ENCODE assay signal across 32 cellular contexts in genomic region chr17:20611314-20611713, GRCh38. TPM values are rescaled to one million over a fixed set of nuclear protein-coding genes. Genes with fewer than 3 reads are reported as not detected.
"Had no signal": no experiment of that assay in that cellular context is flagged by ENCODE, and none has a peak within 500 bp of the region (broad histone marks: within the 10 kb centered on the region; RNA-seq: fewer than 3 reads in every experiment).

No MANE protein-coding gene starts in this region.

- H3K27me3 ChIP-seq: esophagus squamous epithelium, heart right ventricle, suprapubic skin, tibial artery, upper lobe of right lung had no signal

- H3K9ac ChIP-seq: parathyroid adenoma had no signal

- H3K27ac Mint-ChIP-seq: activated B cell treated with CpG ODN at 0.5 μM for 24 hours; activated CD8-positive, alpha-beta T cell treated with anti-CD3 and anti-CD28 coated beads for 36 hours; activated T-helper 17 cell treated with anti-CD3 and anti-CD28 coated beads, Interleukin-2, amount 50 U/mL, for 72 hours; dendritic cell treated with granulocyte-macrophage colony-stimulating factor and Interleukin-4, amounts not matched to agents 40 ng/mL and 50 ng/mL, for 4 days; naive thymus-derived CD8-positive, alpha-beta T cell; T-helper 1 cell treated with Interleukin-12 subunit alpha and Interleukin-12 subunit beta and Interleukin-4 antibody, amounts not matched to agents 30 μg/mL and 1 μg/mL, for 36 hours had no signal

- H2AFZ ChIP-seq: parathyroid adenoma had no signal

- ATAC-seq: activated CD8-positive, alpha-beta T cell treated with anti-CD3 and anti-CD28 coated beads for 36 hours; activated T-cell treated with anti-CD3 and anti-CD28 coated beads, Interleukin-2, amount 50 U/mL, for 4 hours; activated T-helper 17 cell treated with anti-CD3 and anti-CD28 coated beads, Interleukin-2, amount 50 U/mL, for 72 hours; heart right ventricle; left colon; naive thymus-derived CD8-positive, alpha-beta T cell; psoas muscle; upper lobe of right lung had no signal

- H3K4me1 ChIP-seq: esophagus squamous epithelium, heart right ventricle, parathyroid adenoma, psoas muscle, suprapubic skin, tibial artery, upper lobe of right lung had no signal

- H3K9me3 ChIP-seq: esophagus squamous epithelium, heart right ventricle, psoas muscle, suprapubic skin, tibial artery, upper lobe of right lung had no signal

- H3K4me3 ChIP-seq: esophagus squamous epithelium, heart right ventricle, psoas muscle, suprapubic skin, tibial artery, upper lobe of right lung had no signal

- H3K36me3 Mint-ChIP-seq: naive thymus-derived CD8-positive, alpha-beta T cell had no signal

- H3K27ac ChIP-seq: epithelial cell of prostate, esophagus squamous epithelium, heart right ventricle, parathyroid adenoma, psoas muscle, suprapubic skin, tibial artery, upper lobe of right lung had no signal

- H3K4me1 Mint-ChIP-seq: activated B cell treated with CpG ODN at 0.5 μM for 24 hours; activated T-helper 17 cell treated with anti-CD3 and anti-CD28 coated beads, Interleukin-2, amount 50 U/mL, for 72 hours; naive thymus-derived CD8-positive, alpha-beta T cell had no signal

- H3K36me3 ChIP-seq: esophagus squamous epithelium, heart right ventricle, suprapubic skin, tibial artery, upper lobe of right lung had no signal

- DNase-seq: activated B cell treated with CpG ODN at 0.5 μM for 24 hours; activated CD4-positive, alpha-beta T cell treated with anti-CD3 and anti-CD28 coated beads, Interleukin-2, amount 50 U/mL, for 1 hour; activated CD8-positive, alpha-beta T cell treated with anti-CD3 and anti-CD28 coated beads for 36 hours; activated gamma-delta T cell treated with Interleukin-2 at 50 U/mL for 16 hours; activated naive CD4-positive, alpha-beta T cell treated with anti-CD3 and anti-CD28 coated beads, Interleukin-2, amount 50 U/mL, for 16 hours; activated T-cell treated with anti-CD3 and anti-CD28 coated beads, Interleukin-2, amount 50 U/mL, for 4 hours; amniotic stem cell; central memory CD4-positive, alpha-beta T cell; esophagus squamous epithelium; foreskin melanocyte; heart right ventricle; kidney; left colon; midbrain; naive thymus-derived CD8-positive, alpha-beta T cell; occipital lobe; psoas muscle; stimulated activated CD4-positive, alpha-beta T cell treated with anti-CD3 and anti-CD28 coated beads, Interleukin-15, amount 100 ng/mL, for 24 hours; stimulated activated CD4-positive, alpha-beta T cell treated with anti-CD3 and anti-CD28 coated beads, Interleukin-2, amount 100 ng/mL, for 24 hours; stimulated activated naive CD4-positive, alpha-beta T cell; T1000; tibial artery; upper lobe of right lung had no signal

- H3K79me2 ChIP-seq: parathyroid adenoma had no signal

- H3K4me3 Mint-ChIP-seq: activated B cell treated with CpG ODN at 0.5 μM for 24 hours; activated CD8-positive, alpha-beta T cell treated with anti-CD3 and anti-CD28 coated beads for 36 hours; activated T-cell treated with anti-CD3 and anti-CD28 coated beads, Interleukin-2, amount 50 U/mL, for 4 hours; activated T-helper 17 cell treated with anti-CD3 and anti-CD28 coated beads, Interleukin-2, amount 50 U/mL, for 72 hours; dendritic cell treated with granulocyte-macrophage colony-stimulating factor and Interleukin-4, amounts not matched to agents 40 ng/mL and 50 ng/mL, for 4 days; naive thymus-derived CD8-positive, alpha-beta T cell; neural crest cell; T-helper 1 cell treated with Interleukin-12 subunit alpha and Interleukin-12 subunit beta and Interleukin-4 antibody, amounts not matched to agents 30 μg/mL and 1 μg/mL, for 36 hours had no signal

- FAIRE-seq: kidney had no signal

- H3K9me3 Mint-ChIP-seq: activated B cell treated with CpG ODN at 0.5 μM for 24 hours; activated CD8-positive, alpha-beta T cell treated with anti-CD3 and anti-CD28 coated beads for 36 hours; activated T-cell treated with anti-CD3 and anti-CD28 coated beads, Interleukin-2, amount 50 U/mL, for 4 hours; activated T-helper 17 cell treated with anti-CD3 and anti-CD28 coated beads, Interleukin-2, amount 50 U/mL, for 72 hours; dendritic cell treated with granulocyte-macrophage colony-stimulating factor and Interleukin-4, amounts not matched to agents 40 ng/mL and 50 ng/mL, for 4 days; naive thymus-derived CD8-positive, alpha-beta T cell; neural crest cell; T-helper 1 cell treated with Interleukin-12 subunit alpha and Interleukin-12 subunit beta and Interleukin-4 antibody, amounts not matched to agents 30 μg/mL and 1 μg/mL, for 36 hours had no signal

- H3K27me3 Mint-ChIP-seq: activated B cell treated with CpG ODN at 0.5 μM for 24 hours; activated CD8-positive, alpha-beta T cell treated with anti-CD3 and anti-CD28 coated beads for 36 hours; activated T-helper 17 cell treated with anti-CD3 and anti-CD28 coated beads, Interleukin-2, amount 50 U/mL, for 72 hours; dendritic cell treated with granulocyte-macrophage colony-stimulating factor and Interleukin-4, amounts not matched to agents 40 ng/mL and 50 ng/mL, for 4 days; naive thymus-derived CD8-positive, alpha-beta T cell had no signal

RNA-seq across cellular contexts. Expression of gene CDRT15L2, which starts 31.8 kb away (rescaled TPM):
- total RNA-seq: activated B cell treated with CpG ODN at 0.5 μM for 24 hours; activated CD8-positive, alpha-beta T cell treated with anti-CD3 and anti-CD28 coated beads for 36 hours; activated T-cell treated with anti-CD3 and anti-CD28 coated beads, Interleukin-2, amount 50 U/mL, for 4 hours; activated T-helper 17 cell treated with anti-CD3 and anti-CD28 coated beads, Interleukin-2, amount 50 U/mL, for 72 hours; esophagus squamous epithelium; glomerular endothelial cell; heart right ventricle; kidney; left colon; lower leg skin; naive thymus-derived CD8-positive, alpha-beta T cell; neural crest cell; occipital lobe; psoas muscle; upper lobe of right lung had no signal
